1 cellular context compared by ENCODE assay signal in genomic region chr10:17453377-17454091, GRCh38.
TF ChIP-seq lines count a peak whose summit lies in the region.

No MANE protein-coding gene starts in this region.

TF ChIP-seq in HEK293, 187 proteins besides CTCF, POLR2A, EP300 and RAD21 (continued from another document and continues in another):
- TF ChIP-seq ZNF561 (tag by site-specific recombination; IDR thresholded peaks at IDR 0.05; ENCODE audit: borderline replicate concordance) (no peak), ZEB2 (tag by site-specific recombination; IDR thresholded peaks at IDR 0.05) (peak; percentile 50; the same call in 1 of the 2 replicates), ZNF280D (tag by site-specific recombination; IDR thresholded peaks at IDR 0.05) (no peak), TRIM28 (IDR thresholded peaks at IDR 0.05; ENCODE audit: borderline replicate concordance, low read length) (no peak), ZNF2 (tag by site-specific recombination; IDR thresholded peaks at IDR 0.05) (peak; percentile 63; the same call in 1 of the 2 replicates), ZNF24 (tag by site-specific recombination; IDR thresholded peaks at IDR 0.05) (no peak), ZBTB26 (tag by site-specific recombination; optimal IDR thresholded peaks at IDR 0.05) (peak; percentile 94), ZNF146 (tag by site-specific recombination; IDR thresholded peaks at IDR 0.05) (no peak; the same call in 1 of the 2 replicates), PRDM10 (tag by site-specific recombination; IDR thresholded peaks at IDR 0.05) (peak; percentile 95), ZNF701 (tag by site-specific recombination; IDR thresholded peaks at IDR 0.05) (no peak), ZNF37A (tag by site-specific recombination; IDR thresholded peaks at IDR 0.05) (no peak), ZNF114 (tag by site-specific recombination; IDR thresholded peaks at IDR 0.05) (no peak), ZNF404 (tag by site-specific recombination; IDR thresholded peaks at IDR 0.05) (no peak), ZNF169 (tag by site-specific recombination; IDR thresholded peaks at IDR 0.05) (no peak), ZNF830 (tag by site-specific recombination; IDR thresholded peaks at IDR 0.05; ENCODE audit: low read depth) (no peak), ZNF366 (tag by site-specific recombination; conservative IDR thresholded peaks at IDR 0.05) (peak; percentile 35; the same call in 1 of the 2 replicates), ZNF473 (tag by site-specific recombination; IDR thresholded peaks at IDR 0.05) (no peak), ZNF670 (tag by site-specific recombination; IDR thresholded peaks at IDR 0.05; ENCODE audit: low read depth) (no peak), ZNF398 (tag by site-specific recombination; IDR thresholded peaks at IDR 0.05) (peak; percentile 55), ZNF837 (tag by site-specific recombination; IDR thresholded peaks at IDR 0.05) (no peak), ZNF785 (tag by site-specific recombination; IDR thresholded peaks at IDR 0.05) (no peak), HOXA7 (CRISPR knock-in tag; IDR thresholded peaks at IDR 0.05; ENCODE audit: borderline replicate concordance) (no peak), ZBTB11 (tag by site-specific recombination; conservative IDR thresholded peaks at IDR 0.05; ENCODE audit: low read depth) (no peak), GFI1B (tag by site-specific recombination; IDR thresholded peaks at IDR 0.05) (no peak), ZNF416 (tag by site-specific recombination; IDR thresholded peaks at IDR 0.05) (no peak), ZNF521 (tag by site-specific recombination; IDR thresholded peaks at IDR 0.05) (no peak), ZSCAN4 (tag by site-specific recombination; IDR thresholded peaks at IDR 0.05) (peak; percentile 45; the same call in 1 of the 2 replicates), ZNF311 (tag by site-specific recombination; IDR thresholded peaks at IDR 0.05; ENCODE audit: borderline replicate concordance) (no peak), ZNF174 (tag by site-specific recombination; IDR thresholded peaks at IDR 0.05) (no peak), ZNF621 (tag by site-specific recombination; IDR thresholded peaks at IDR 0.05) (no peak), ZNF335 (tag by site-specific recombination; conservative IDR thresholded peaks at IDR 0.05) (peak; percentile 82)
- TF ChIP-seq, protein P1, sequence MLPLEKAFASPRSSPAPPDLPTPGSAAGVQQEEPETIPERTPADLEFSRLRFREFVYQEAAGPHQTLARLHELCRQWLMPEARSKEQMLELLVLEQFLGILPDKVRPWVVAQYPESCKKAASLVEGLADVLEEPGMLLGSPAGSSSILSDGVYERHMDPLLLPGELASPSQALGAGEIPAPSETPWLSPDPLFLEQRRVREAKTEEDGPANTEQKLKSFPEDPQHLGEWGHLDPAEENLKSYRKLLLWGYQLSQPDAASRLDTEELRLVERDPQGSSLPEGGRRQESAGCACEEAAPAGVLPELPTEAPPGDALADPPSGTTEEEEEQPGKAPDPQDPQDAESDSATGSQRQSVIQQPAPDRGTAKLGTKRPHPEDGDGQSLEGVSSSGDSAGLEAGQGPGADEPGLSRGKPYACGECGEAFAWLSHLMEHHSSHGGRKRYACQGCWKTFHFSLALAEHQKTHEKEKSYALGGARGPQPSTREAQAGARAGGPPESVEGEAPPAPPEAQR (tag by site-specific recombination; IDR thresholded peaks at IDR 0.05), result no peak
- TF ChIP-seq, protein P2, sequence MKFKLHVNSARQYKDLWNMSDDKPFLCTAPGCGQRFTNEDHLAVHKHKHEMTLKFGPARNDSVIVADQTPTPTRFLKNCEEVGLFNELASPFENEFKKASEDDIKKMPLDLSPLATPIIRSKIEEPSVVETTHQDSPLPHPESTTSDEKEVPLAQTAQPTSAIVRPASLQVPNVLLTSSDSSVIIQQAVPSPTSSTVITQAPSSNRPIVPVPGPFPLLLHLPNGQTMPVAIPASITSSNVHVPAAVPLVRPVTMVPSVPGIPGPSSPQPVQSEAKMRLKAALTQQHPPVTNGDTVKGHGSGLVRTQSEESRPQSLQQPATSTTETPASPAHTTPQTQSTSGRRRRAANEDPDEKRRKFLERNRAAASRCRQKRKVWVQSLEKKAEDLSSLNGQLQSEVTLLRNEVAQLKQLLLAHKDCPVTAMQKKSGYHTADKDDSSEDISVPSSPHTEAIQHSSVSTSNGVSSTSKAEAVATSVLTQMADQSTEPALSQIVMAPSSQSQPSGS (tag by site-specific recombination; IDR thresholded peaks at IDR 0.05; ENCODE audit: low read depth), result no peak
- TF ChIP-seq, protein P3, sequence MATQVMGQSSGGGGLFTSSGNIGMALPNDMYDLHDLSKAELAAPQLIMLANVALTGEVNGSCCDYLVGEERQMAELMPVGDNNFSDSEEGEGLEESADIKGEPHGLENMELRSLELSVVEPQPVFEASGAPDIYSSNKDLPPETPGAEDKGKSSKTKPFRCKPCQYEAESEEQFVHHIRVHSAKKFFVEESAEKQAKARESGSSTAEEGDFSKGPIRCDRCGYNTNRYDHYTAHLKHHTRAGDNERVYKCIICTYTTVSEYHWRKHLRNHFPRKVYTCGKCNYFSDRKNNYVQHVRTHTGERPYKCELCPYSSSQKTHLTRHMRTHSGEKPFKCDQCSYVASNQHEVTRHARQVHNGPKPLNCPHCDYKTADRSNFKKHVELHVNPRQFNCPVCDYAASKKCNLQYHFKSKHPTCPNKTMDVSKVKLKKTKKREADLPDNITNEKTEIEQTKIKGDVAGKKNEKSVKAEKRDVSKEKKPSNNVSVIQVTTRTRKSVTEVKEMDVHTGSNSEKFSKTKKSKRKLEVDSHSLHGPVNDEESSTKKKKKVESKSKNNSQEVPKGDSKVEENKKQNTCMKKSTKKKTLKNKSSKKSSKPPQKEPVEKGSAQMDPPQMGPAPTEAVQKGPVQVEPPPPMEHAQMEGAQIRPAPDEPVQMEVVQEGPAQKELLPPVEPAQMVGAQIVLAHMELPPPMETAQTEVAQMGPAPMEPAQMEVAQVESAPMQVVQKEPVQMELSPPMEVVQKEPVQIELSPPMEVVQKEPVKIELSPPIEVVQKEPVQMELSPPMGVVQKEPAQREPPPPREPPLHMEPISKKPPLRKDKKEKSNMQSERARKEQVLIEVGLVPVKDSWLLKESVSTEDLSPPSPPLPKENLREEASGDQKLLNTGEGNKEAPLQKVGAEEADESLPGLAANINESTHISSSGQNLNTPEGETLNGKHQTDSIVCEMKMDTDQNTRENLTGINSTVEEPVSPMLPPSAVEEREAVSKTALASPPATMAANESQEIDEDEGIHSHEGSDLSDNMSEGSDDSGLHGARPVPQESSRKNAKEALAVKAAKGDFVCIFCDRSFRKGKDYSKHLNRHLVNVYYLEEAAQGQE (tag by site-specific recombination; IDR thresholded peaks at IDR 0.05), result no peak
